In genomic region chr13:25939961-25940687, GRCh38 we compare ENCODE assay signal across 19 cellular contexts.
DNase-seq lines count a peak whose midpoint lies in the region; ATAC-seq and TF ChIP-seq lines count a peak whose summit lies in the region.
"Had no signal": no experiment of that assay in that cellular context is flagged by ENCODE, and none has a peak within 500 bp of the region (broad histone marks: within the 10 kb centered on the region; RNA-seq: fewer than 3 reads in every experiment).

No MANE protein-coding gene starts in this region.

- no peaks in the 10 kb centered on the region for H3K9me3 ChIP-seq in neuronal stem cell (replicated peaks in 1 of 2; ENCODE audit: control insufficient read depth in 2 of 2, insufficient read depth in 1 of 2, low read depth in 1 of 2, low read length in 2 of 2)
- H3K9me3 ChIP-seq in BE2C = no peaks in the 10 kb centered on the region
- H3K9me3 ChIP-seq: A549 had no signal

- H3K9me3 Mint-ChIP-seq in activated naive CD4-positive, alpha-beta T cell treated with anti-CD3 and anti-CD28 coated beads, Interleukin-2, amount 50 U/mL, for 72 hours = peaks cover 5 to 7% of the 10 kb centered on the region in 2 donors
- no peaks in the 10 kb centered on the region for H3K9me3 Mint-ChIP-seq in activated naive CD4-positive, alpha-beta T cell treated with anti-CD3 and anti-CD28 coated beads, Interleukin-2, amount 10 ng/mL, durations not matched to agents 7 days and 5 days
- H3K9me3 Mint-ChIP-seq in activated T-helper 17 cell treated with anti-CD3 and anti-CD28 coated beads, Interleukin-2, amount 50 U/mL, for 72 hours = no peaks in the 10 kb centered on the region

- peak overlapping the region; percentile 72 for H3K18ac ChIP-seq in neuronal stem cell (ENCODE audit: low read length)

- H3K4me1 Mint-ChIP-seq in activated naive CD4-positive, alpha-beta T cell treated with anti-CD3 and anti-CD28 coated beads, Interleukin-2, amount 10 ng/mL, durations not matched to agents 7 days and 5 days = peaks cover 5% of the 10 kb centered on the region
- H3K4me1 Mint-ChIP-seq in activated T-helper 17 cell treated with anti-CD3 and anti-CD28 coated beads, Interleukin-2, amount 50 U/mL, for 72 hours = peaks cover 3% of the 10 kb centered on the region

- H3K27me3 ChIP-seq in neuronal stem cell (ENCODE audit: control insufficient read depth in 3 of 3, insufficient read depth in 3 of 3, low read depth in 1 of 3, low read length in 3 of 3) (peaks cover 0 to 2% (median 0%) of the 10 kb centered on the region in 3 experiments), BE2C (no peaks in the 10 kb centered on the region; the same call in 1 of the 2 replicates)

- no peak overlapping the region for H3K4ac ChIP-seq in neuronal stem cell (ENCODE audit: low read length)

- H2BK15ac ChIP-seq in neuronal stem cell (ENCODE audit: low read length) = no peak overlapping the region

- H3K27me3 Mint-ChIP-seq in activated naive CD4-positive, alpha-beta T cell treated with anti-CD3 and anti-CD28 coated beads, Interleukin-2, amount 10 ng/mL, durations not matched to agents 7 days and 5 days = peaks cover 24% of the 10 kb centered on the region
- H3K27me3 Mint-ChIP-seq in activated T-helper 17 cell treated with anti-CD3 and anti-CD28 coated beads, Interleukin-2, amount 50 U/mL, for 72 hours = peaks cover 4% of the 10 kb centered on the region

- TF ChIP-seq CTCF in BE2C (IDR thresholded peaks at IDR 0.05; ENCODE audit: low read depth, low read length) = no peak

- H3K4me2 ChIP-seq in neuronal stem cell (ENCODE audit: insufficient read depth, low read length, poor library complexity, severe bottlenecking) = no peak overlapping the region
- H3K4me2 ChIP-seq: A549, KMS-11, PC-9 had no signal

- H3K4me3 ChIP-seq in neuronal stem cell (ENCODE audit: low read length in 2 of 2) (no peak overlapping the region), BE2C (ENCODE audit: low read depth, low read length) (no peak overlapping the region)
- H3K4me3 ChIP-seq: A549, PC-9 had no signal

- H3K14ac ChIP-seq in neuronal stem cell (ENCODE audit: low read length) = peak overlapping the region; percentile 13

- peak overlapping the region; percentile 90 for H4K91ac ChIP-seq in neuronal stem cell (ENCODE audit: low read depth, low read length, poor library complexity)

- H3K27ac ChIP-seq in neuronal stem cell (replicated peaks; ENCODE audit: low read length) = no peak overlapping the region
- H3K27ac ChIP-seq: A549, KMS-11, PC-9 had no signal

- H2BK12ac ChIP-seq in neuronal stem cell (ENCODE audit: low read length) = peak overlapping the region; percentile 95

- no peak overlapping the region for H2AFZ ChIP-seq in neuronal stem cell (ENCODE audit: low read length)
- H2AFZ ChIP-seq: PC-9 had no signal

- intact Hi-C loops in left colon (cut with DNase I, micrococcal nuclease) = no loop called here

- H2BK120ac ChIP-seq in neuronal stem cell (ENCODE audit: low read depth, low read length) = peak overlapping the region; percentile 2

- H3K36me3 ChIP-seq in neuronal stem cell (replicated peaks in 1 of 2; ENCODE audit: control insufficient read depth in 2 of 2, insufficient read depth in 2 of 2, low read length in 2 of 2) (no peaks in the 10 kb centered on the region), BE2C (no peaks in the 10 kb centered on the region)

- no peak for DNase-seq in activated naive CD4-positive, alpha-beta T cell treated with anti-CD3 and anti-CD28 coated beads, Interleukin-2, amount 50 U/mL, for 72 hours (ENCODE audit: low spot score in 2 of 2)
- no peak for DNase-seq in activated naive CD4-positive, alpha-beta T cell treated with anti-CD3 and anti-CD28 coated beads, Interleukin-2, amount 10 ng/mL, durations not matched to agents 7 days and 5 days
- DNase-seq in H4 (ENCODE audit: low spot score) = peak; percentile 4
- no peak for DNase-seq in neuronal stem cell (ENCODE audit: low spot score)
- no peak for DNase-seq in left colon
- DNase-seq in BE2C = no peak
- DNase-seq: COR-L47; GOT3; NCI-H1417 treated with DMSO at 0.1 percent for 48 hours; NCI-H2029 treated with DMSO at 0.1 percent for 48 hours; NCI-H2171 treated with DMSO at 0.1 percent for 48 hours; NCI-H446 treated with DMSO at 0.1 percent for 48 hours; NK-92 treated with Interleukin-12 subunit alpha and Interleukin-12 subunit beta, amount 100 ng/mL, for 24 hours; PC-9 had no signal

- no peak overlapping the region for H3K4me3 Mint-ChIP-seq in activated naive CD4-positive, alpha-beta T cell treated with anti-CD3 and anti-CD28 coated beads, Interleukin-2, amount 10 ng/mL, durations not matched to agents 7 days and 5 days
- no peak overlapping the region for H3K4me3 Mint-ChIP-seq in activated T-helper 17 cell treated with anti-CD3 and anti-CD28 coated beads, Interleukin-2, amount 50 U/mL, for 72 hours
- H3K4me3 Mint-ChIP-seq: CD14-positive monocyte had no signal

- peak overlapping the region; percentile 41 to 65 for H3K27ac Mint-ChIP-seq in activated naive CD4-positive, alpha-beta T cell treated with anti-CD3 and anti-CD28 coated beads, Interleukin-2, amount 50 U/mL, for 72 hours
- H3K27ac Mint-ChIP-seq in activated naive CD4-positive, alpha-beta T cell treated with anti-CD3 and anti-CD28 coated beads, Interleukin-2, amount 10 ng/mL, durations not matched to agents 7 days and 5 days = no peak overlapping the region
- H3K27ac Mint-ChIP-seq in activated T-helper 17 cell treated with anti-CD3 and anti-CD28 coated beads, Interleukin-2, amount 50 U/mL, for 72 hours = peak overlapping the region; percentile 7

- no peak for ATAC-seq in activated naive CD4-positive, alpha-beta T cell treated with anti-CD3 and anti-CD28 coated beads, Interleukin-2, amount 50 U/mL, for 72 hours
- no peak for ATAC-seq in activated T-helper 17 cell treated with anti-CD3 and anti-CD28 coated beads, Interleukin-2, amount 50 U/mL, for 72 hours (replicated peaks)
- no peak for ATAC-seq in left colon
- ATAC-seq in GM18868 (IDR thresholded peaks at IDR 0.05; ENCODE audit: unreplicated experiment) = no peak
- ATAC-seq: A549 had no signal

- H4K8ac ChIP-seq in neuronal stem cell (ENCODE audit: low read depth, low read length) = no peak overlapping the region

- WGBS in neuronal stem cell (ENCODE audit: extremely low coverage in 2 of 2, insufficient read length in 2 of 2, insufficient replicate concordance in 1 of 2), 2 donors = no CpG with 5 or more reads among the region's 24 CpGs

- CTCF ChIA-PET in activated naive CD4-positive, alpha-beta T cell treated with anti-CD3 and anti-CD28 coated beads, Interleukin-2, amount 10 ng/mL, durations not matched to agents 7 days and 5 days (lab: Charles Lee) = no interaction called here

- peak overlapping the region; percentile 76 for H2AK5ac ChIP-seq in neuronal stem cell (ENCODE audit: low read depth, low read length)

- H3K36me3 Mint-ChIP-seq in activated naive CD4-positive, alpha-beta T cell treated with anti-CD3 and anti-CD28 coated beads, Interleukin-2, amount 50 U/mL, for 72 hours = no peaks in the 10 kb centered on the region
- no peaks in the 10 kb centered on the region for H3K36me3 Mint-ChIP-seq in activated naive CD4-positive, alpha-beta T cell treated with anti-CD3 and anti-CD28 coated beads, Interleukin-2, amount 10 ng/mL, durations not matched to agents 7 days and 5 days
- H3K36me3 Mint-ChIP-seq in activated T-helper 17 cell treated with anti-CD3 and anti-CD28 coated beads, Interleukin-2, amount 50 U/mL, for 72 hours (ENCODE audit: low read depth) = no peaks in the 10 kb centered on the region
- H3K36me3 Mint-ChIP-seq: CD14-positive monocyte had no signal

- no peak overlapping the region for H3K9ac ChIP-seq in neuronal stem cell (ENCODE audit: low read depth, low read length, poor library complexity)
- H3K9ac ChIP-seq: KMS-11 had no signal

- H3K4me1 ChIP-seq in neuronal stem cell (ENCODE audit: control insufficient read depth in 2 of 2, insufficient read depth in 1 of 2, low read depth in 1 of 2, low read length in 2 of 2) (peaks cover 0 to 11% of the 10 kb centered on the region in 2 donors), BE2C (no peaks in the 10 kb centered on the region)
- H3K4me1 ChIP-seq: A549 had no signal

- no peaks in the 10 kb centered on the region for H3K79me1 ChIP-seq in neuronal stem cell (ENCODE audit: low read depth, low read length)

- H2BK5ac ChIP-seq in neuronal stem cell (ENCODE audit: low read length) = no peak overlapping the region

- no peak overlapping the region for H3K23ac ChIP-seq in neuronal stem cell (ENCODE audit: low read depth, low read length, poor library complexity)
